ENCODE assay signal across 8 cellular contexts in genomic region chr20:34110025-34111013, GRCh38. TPM values are rescaled to one million over a fixed set of nuclear protein-coding genes. Genes with fewer than 3 reads are reported as not detected.
DNase-seq lines count a peak whose midpoint lies in the region; ATAC-seq, FAIRE-seq and TF ChIP-seq lines count a peak whose summit lies in the region.

No MANE protein-coding gene starts in this region.

- H3K27me3 ChIP-seq in SJSA1 (replicated peaks) (no peaks in the 10 kb centered on the region), fibroblast of lung (ENCODE audit: control insufficient read depth, insufficient read depth, low read length) (no peaks in the 10 kb centered on the region), rectal smooth muscle tissue (ENCODE audit: control insufficient read depth, insufficient read depth, low read length) (no peaks in the 10 kb centered on the region)

- H3K79me2 ChIP-seq in fibroblast of lung (ENCODE audit: control insufficient read depth, insufficient read depth, low read length), result peaks cover 67% of the 10 kb centered on the region

- peak; percentile 2 for TF ChIP-seq POLR2A in GM18505 (IDR thresholded peaks at IDR 0.05; ENCODE audit: borderline replicate concordance, extremely low read depth, insufficient read depth, insufficient read length)

- H3K9ac ChIP-seq in fibroblast of lung (ENCODE audit: insufficient read depth, low read length) (peak overlapping the region; percentile 99), rectal smooth muscle tissue (ENCODE audit: low read length) (peak overlapping the region; percentile 95)

- TF ChIP-seq CTCF in fibroblast of lung (conservative IDR thresholded peaks at IDR 0.05 in 1 of 2, IDR thresholded peaks at IDR 0.05 in 1 of 2; ENCODE audit: low read depth in 1 of 2, low read length in 2 of 2), result no peak

- H3K9me3 ChIP-seq in SJSA1 (replicated peaks), result no peaks in the 10 kb centered on the region
- H3K9me3 ChIP-seq in fibroblast of lung (ENCODE audit: control insufficient read depth, insufficient read depth, low read depth, low read length), result no peaks in the 10 kb centered on the region

- H3K4me1 ChIP-seq in SJSA1 (replicated peaks), result peaks cover 7% of the 10 kb centered on the region
- H3K4me1 ChIP-seq in fibroblast of lung (ENCODE audit: control insufficient read depth, extremely low read depth, insufficient read depth, low read length), result peaks cover 4% of the 10 kb centered on the region
- H3K4me1 ChIP-seq in rectal smooth muscle tissue (ENCODE audit: control insufficient read depth, insufficient read depth, low read length), result peaks cover 21% of the 10 kb centered on the region

- H3K27ac ChIP-seq in SJSA1 (peak overlapping the region; percentile 89; the same call in 1 of the 2 replicates), fibroblast of lung (ENCODE audit: insufficient read depth, low read length) (peak overlapping the region; percentile 94), rectal smooth muscle tissue (ENCODE audit: low read depth, low read length) (peak overlapping the region; percentile 93)

- no peak for FAIRE-seq in RCC 7860 (lab: Jason Lieb, UNC)

- H3K36me3 ChIP-seq in SJSA1 (peaks cover 47% of the 10 kb centered on the region), fibroblast of lung (ENCODE audit: control insufficient read depth, insufficient read depth, low read length) (peaks cover 2% of the 10 kb centered on the region), rectal smooth muscle tissue (ENCODE audit: control insufficient read depth, insufficient read depth, low read length) (peaks cover 3% of the 10 kb centered on the region)

- H3K4me2 ChIP-seq in fibroblast of lung (ENCODE audit: extremely low read depth, insufficient read depth, low read length), result peak overlapping the region; percentile 99

- no peak overlapping the region for H2AFZ ChIP-seq in fibroblast of lung (ENCODE audit: low read length)

- H3K4me3 ChIP-seq in SJSA1 (peak overlapping the region; percentile 89), fibroblast of lung (replicated peaks in 1 of 4; ENCODE audit: control extremely low read depth in 1 of 4, insufficient read depth in 1 of 4, low read depth in 3 of 4, low read length in 4 of 4) (peak overlapping the region; percentile 93 to 99 (median 95)), rectal smooth muscle tissue (ENCODE audit: low read length) (peak overlapping the region; percentile 97)

- H4K20me1 ChIP-seq in fibroblast of lung (ENCODE audit: control insufficient read depth, extremely low read depth, insufficient read depth, low read length), result peaks cover 6% of the 10 kb centered on the region

- DNase-seq in SJSA1 (ENCODE audit: low read depth in 1 of 2, low spot score in 2 of 2) (peak in 1 of 2 experiments; percentile 28), fibroblast of lung (ENCODE audit: low read depth in 2 of 2) (peak; percentile 12 to 31), NCI-H1105 treated with DMSO at 0.1 percent for 48 hours (lab: John Stamatoyannopoulos, UW) (no peak), NCI-H146 treated with DMSO at 0.1 percent for 48 hours (lab: John Stamatoyannopoulos, UW; ENCODE audit: unreplicated experiment) (no peak), RCC 7860 (ENCODE audit: low spot score) (no peak), AG08395 (ENCODE audit: low spot score) (no peak)

- ATAC-seq in GM18505 (IDR thresholded peaks at IDR 0.05; ENCODE audit: unreplicated experiment), result no peak

RNA-seq across cellular contexts. Expression of gene EIF2S2, which starts 1.7 kb away (rescaled TPM):
- 114 and 141 TPM in 2 replicates for total RNA-seq in SJSA1 (2014; rRNA removed; shearing (Covaris generic))
- total RNA-seq in fibroblast of lung, result 127 and 140 TPM in 2 replicates
- polyA plus RNA-seq in fibroblast of lung, result 95.3 and 108 TPM in 2 replicates
- 94.1 and 105 TPM in 2 replicates for polyA plus RNA-seq in fibroblast of lung (2012)
- 4.7 and 7.0 TPM in 2 replicates for polyA minus RNA-seq in fibroblast of lung (ENCODE audit: low replicate concordance)

Comparison
In these comparisons a context has a peak if more than half of its experiments do, and no peak if none do; other contexts are left out.
1. DNase-seq: peak in fibroblast of lung (2 of 2); none in NCI-H1105 treated with DMSO at 0.1 percent for 48 hours (single experiment), NCI-H146 treated with DMSO at 0.1 percent for 48 hours (single experiment), RCC 7860 (single experiment) and AG08395 (single experiment).
2. Peak in every context shown above with its lines, with median percentiles within 50 percentile points of each other: H3K27ac ChIP-seq and H3K4me3 ChIP-seq.